24 cellular contexts compared by ENCODE assay signal in genomic region chr6:8343600-8343999, GRCh38.
DNase-seq lines count a peak whose midpoint lies in the region; ATAC-seq, FAIRE-seq and TF ChIP-seq lines count a peak whose summit lies in the region.
"Had no signal": no experiment of that assay in that cellular context is flagged by ENCODE, and none has a peak within 500 bp of the region (broad histone marks: within the 10 kb centered on the region; RNA-seq: fewer than 3 reads in every experiment).

No MANE protein-coding gene starts in this region.

- H3K9me3 ChIP-seq in HepG2 (ENCODE audit: low read length) (no peaks in the 10 kb centered on the region), right lobe of liver (no peaks in the 10 kb centered on the region), SK-N-MC (ENCODE audit: low read depth, low read length) (no peaks in the 10 kb centered on the region)

- H3K4me1 Mint-ChIP-seq in GM23338 (peaks cover 2% of the 10 kb centered on the region; the same call in 1 of the 3 replicates), mesothelial cell of epicardium (peaks cover 26% of the 10 kb centered on the region)
- H3K4me1 Mint-ChIP-seq: B cell had no signal

- no peak overlapping the region for H3K4me3 Mint-ChIP-seq in GM23338
- H3K4me3 Mint-ChIP-seq in mesothelial cell of epicardium = no peak overlapping the region
- H3K4me3 Mint-ChIP-seq: B cell; CD4-positive, alpha-beta T cell; CD8-positive, alpha-beta T cell had no signal

- H3K4me3 ChIP-seq in HepG2 (replicated peaks in 1 of 3; ENCODE audit: insufficient read depth in 1 of 3, low read depth in 2 of 3, low read length in 3 of 3) (no peak overlapping the region), right lobe of liver (no peak overlapping the region), GM23338 (no peak overlapping the region), SK-N-MC (no peak overlapping the region), dorsolateral prefrontal cortex (no peak overlapping the region)
- H3K4me3 ChIP-seq: BLaER1 treated with 17β-estradiol and CSF1 and Interleukin-3, amounts not matched to agents 10 nM and 100 nM had no signal

- H3K36me3 Mint-ChIP-seq in GM23338 (ENCODE audit: low read depth) = peaks cover 4% of the 10 kb centered on the region; the same call in 1 of the 3 replicates
- H3K36me3 Mint-ChIP-seq in mesothelial cell of epicardium = peaks cover 3% of the 10 kb centered on the region
- H3K36me3 Mint-ChIP-seq: CD8-positive, alpha-beta T cell had no signal

- TF ChIP-seq POLR2A in HepG2 (IDR thresholded peaks at IDR 0.05; ENCODE audit: insufficient read depth in 1 of 2, low read depth in 2 of 2, low read length in 2 of 2) (no peak), right lobe of liver (IDR thresholded peaks at IDR 0.05) (no peak)

- H2AFZ ChIP-seq in HepG2 (ENCODE audit: low read length) (no peak overlapping the region), GM23338 (peak overlapping the region; percentile 63; the same call in 1 of the 2 replicates)

- no TSS peak for BruUV-seq in HepG2 (replicated peaks; lab: Mats Ljungman, UMichigan)

- H3K36me3 ChIP-seq in HepG2 (replicated peaks in 1 of 2; ENCODE audit: control insufficient read depth in 1 of 2, insufficient read depth in 2 of 2, low read length in 2 of 2) (no peaks in the 10 kb centered on the region), right lobe of liver (no peaks in the 10 kb centered on the region), GM23338 (ENCODE audit: insufficient read depth) (no peaks in the 10 kb centered on the region), SK-N-MC (ENCODE audit: insufficient read depth, low read length) (no peaks in the 10 kb centered on the region)
- H3K36me3 ChIP-seq: BLaER1 treated with 17β-estradiol and CSF1 and Interleukin-3, amounts not matched to agents 10 nM and 100 nM had no signal

- DNase-seq in HepG2 (ENCODE audit: low spot score) = no peak
- DNase-seq in right lobe of liver = no peak
- DNase-seq in GM23338 (ENCODE audit: low spot score) = no peak
- no peak for DNase-seq in SK-N-MC (ENCODE audit: low read depth, low spot score)
- no peak for DNase-seq in mesothelial cell of epicardium (ENCODE audit: low spot score in 2 of 2, unreplicated experiment in 2 of 2)
- no peak for DNase-seq in dorsolateral prefrontal cortex
- DNase-seq: 8988T; AML-193; Caco-2; Calu3; CD4-positive, alpha-beta T cell; CD8-positive, alpha-beta T cell; DMS79 treated with DMSO at 0.1 percent for 48 hours; GF-D8 had no signal

- FAIRE-seq in HepG2 (lab: Jason Lieb, UNC) = no peak
- FAIRE-seq: A204.1, D721Med, G401.6, GM12891, GM18507 had no signal

- no peak for TF ChIP-seq RAD21 in HepG2 (CRISPR knock-in tag; IDR thresholded peaks at IDR 0.05)

- H3K27me3 ChIP-seq in HepG2 (ENCODE audit: control insufficient read depth in 1 of 2, insufficient read depth in 2 of 2, low read length in 2 of 2) (no peaks in the 10 kb centered on the region), right lobe of liver (no peaks in the 10 kb centered on the region), GM23338 (ENCODE audit: insufficient read depth) (no peaks in the 10 kb centered on the region), dorsolateral prefrontal cortex (peaks cover 0 to 14% (median 0%) of the 10 kb centered on the region in 45 donors)
- H3K27me3 ChIP-seq: BLaER1 treated with 17β-estradiol and CSF1 and Interleukin-3, amounts not matched to agents 10 nM and 100 nM had no signal

- ATAC-seq in HepG2 (no peak), right lobe of liver (no peak), GM23338 (no peak), GM21737 (IDR thresholded peaks at IDR 0.05; ENCODE audit: unreplicated experiment) (no peak), GM21528 (IDR thresholded peaks at IDR 0.05; ENCODE audit: low FRiP score, unreplicated experiment) (no peak)
- ATAC-seq: CD8-positive, alpha-beta T cell had no signal

- intact Hi-C loops in HepG2 (cut with micrococcal nuclease; ENCODE audit: unreplicated experiment) = no loop called here
- intact Hi-C loops in right lobe of liver (cut with DNase I) = no loop called here
- intact Hi-C loops in dorsolateral prefrontal cortex (cut with DNase I) = no loop called here

- in situ Hi-C loops in HepG2 (cut with HindIII; ENCODE audit: extremely low pct_ligation_motif_present, low pct_unique_long_range_greater_than_20kb) = no loop called here

- no peak overlapping the region for H3K9ac ChIP-seq in HepG2 (ENCODE audit: insufficient read depth, low read depth, low read length)
- no peak overlapping the region for H3K9ac ChIP-seq in SK-N-MC (ENCODE audit: insufficient read length)
- H3K9ac ChIP-seq: BLaER1 treated with 17β-estradiol and CSF1 and Interleukin-3, amounts not matched to agents 10 nM and 100 nM had no signal

- H3K27me3 Mint-ChIP-seq in GM23338 (ENCODE audit: insufficient read depth, low read depth, poor library complexity) = no peaks in the 10 kb centered on the region
- H3K27me3 Mint-ChIP-seq in mesothelial cell of epicardium (ENCODE audit: low read depth) = no peaks in the 10 kb centered on the region

- H3K9me2 ChIP-seq in GM23338 (ENCODE audit: insufficient read depth) = no peaks in the 10 kb centered on the region

- no peak overlapping the region for H3K27ac Mint-ChIP-seq in GM23338
- peak overlapping the region; percentile 2 for H3K27ac Mint-ChIP-seq in mesothelial cell of epicardium
- H3K27ac Mint-ChIP-seq: B cell; CD4-positive, alpha-beta T cell; CD8-positive, alpha-beta T cell had no signal

- H3F3A ChIP-seq in GM23338 (replicated peaks; ENCODE audit: low read depth) = no peaks in the 10 kb centered on the region

- WGBS in HepG2 (ENCODE audit: low lambda C conversion rate) = under 1% methylated on average over 3 of the region's 3 CpGs
- 24% methylated on average over 3 of the region's 3 CpGs for WGBS in right lobe of liver (ENCODE audit: insufficient coverage, low coverage, low lambda C conversion rate, missing lambda C conversion rate)

- POLR2A ChIA-PET in HepG2 (lab: Yijun Ruan, JAX) = no interaction called here

- TF ChIP-seq EP300 in HepG2 (IDR thresholded peaks at IDR 0.05; ENCODE audit: low read depth in 2 of 2, low read length in 2 of 2) = no peak
- TF ChIP-seq EP300 in HepG2 (CRISPR knock-in tag; IDR thresholded peaks at IDR 0.05; ENCODE audit: borderline replicate concordance) = no peak

- H3K4me2 ChIP-seq in HepG2 (ENCODE audit: low read depth, low read length) (no peak overlapping the region), GM23338 (no peak overlapping the region)
- H3K4me2 ChIP-seq: BLaER1 treated with 17β-estradiol and CSF1 and Interleukin-3, amounts not matched to agents 10 nM and 100 nM had no signal

- H4K20me1 ChIP-seq in HepG2 (ENCODE audit: insufficient read depth, low read length) = no peaks in the 10 kb centered on the region
- H4K20me1 ChIP-seq in GM23338 (replicated peaks; ENCODE audit: insufficient read depth) = no peaks in the 10 kb centered on the region
- H4K20me1 ChIP-seq: BLaER1 treated with 17β-estradiol and CSF1 and Interleukin-3, amounts not matched to agents 10 nM and 100 nM had no signal

- CTCF ChIA-PET in HepG2 (lab: Yijun Ruan, JAX; ENCODE audit: low intra/inter-chr PET ratio, low total read pairs) = no interaction called here

- TF ChIP-seq CTCF in HepG2 (CRISPR knock-in tag; IDR thresholded peaks at IDR 0.05) = no peak
- no peak for TF ChIP-seq CTCF in right lobe of liver (IDR thresholded peaks at IDR 0.05)
- no peak for TF ChIP-seq CTCF in GM23338 (conservative IDR thresholded peaks at IDR 0.05; ENCODE audit: low read depth in 2 of 2)
- TF ChIP-seq CTCF in mesothelial cell of epicardium (IDR thresholded peaks at IDR 0.05; ENCODE audit: unreplicated experiment) = no peak
- TF ChIP-seq CTCF in dorsolateral prefrontal cortex (IDR thresholded peaks at IDR 0.05 in 54 of 56, conservative IDR thresholded peaks at IDR 0.05 in 2 of 56; ENCODE audit: low read depth in 1 of 56, partially characterized antibody in 56 of 56) = no peak

- no peak overlapping the region for H3K27ac ChIP-seq in HepG2 (ENCODE audit: extremely low read length, insufficient read depth, low read length)
- H3K27ac ChIP-seq in right lobe of liver = no peak overlapping the region
- no peak overlapping the region for H3K27ac ChIP-seq in GM23338 (ENCODE audit: low read depth)
- H3K27ac ChIP-seq in SK-N-MC = peak overlapping the region; percentile 77; the same call in 1 of the 2 replicates
- H3K27ac ChIP-seq in dorsolateral prefrontal cortex = no peak overlapping the region
- H3K27ac ChIP-seq: BLaER1 treated with 17β-estradiol and CSF1 and Interleukin-3, amounts not matched to agents 10 nM and 100 nM; C4-2B had no signal

- H3K79me2 ChIP-seq in HepG2 (ENCODE audit: insufficient read depth, low read length) (no peaks in the 10 kb centered on the region), GM23338 (replicated peaks; ENCODE audit: insufficient read depth) (no peaks in the 10 kb centered on the region)

- no peaks in the 10 kb centered on the region for H3K4me1 ChIP-seq in HepG2 (ENCODE audit: insufficient read depth, low read length)
- no peaks in the 10 kb centered on the region for H3K4me1 ChIP-seq in right lobe of liver
- no peaks in the 10 kb centered on the region for H3K4me1 ChIP-seq in GM23338 (ENCODE audit: insufficient read depth)
- H3K4me1 ChIP-seq: BLaER1 treated with 17β-estradiol and CSF1 and Interleukin-3, amounts not matched to agents 10 nM and 100 nM had no signal

- H3K9me3 Mint-ChIP-seq in GM23338 (peaks cover 13% of the 10 kb centered on the region), mesothelial cell of epicardium (peaks cover 12% of the 10 kb centered on the region)

TF ChIP-seq in HepG2, 621 proteins besides CTCF, POLR2A, EP300 and RAD21 (continues in another document):
- TF ChIP-seq NRL (CRISPR knock-in tag; IDR thresholded peaks at IDR 0.05; ENCODE audit: borderline replicate concordance) (no peak), ZNF33A (CRISPR knock-in tag; IDR thresholded peaks at IDR 0.05; ENCODE audit: borderline replicate concordance) (no peak)

TF ChIP-seq in GM23338, 12 proteins besides CTCF, POLR2A, EP300 and RAD21 (continues in another document):
- TF ChIP-seq JUNB (IDR thresholded peaks at IDR 0.05; ENCODE audit: unreplicated experiment) (no peak), POLR2AphosphoS5 (IDR thresholded peaks at IDR 0.05; ENCODE audit: low read depth) (no peak), EZH2phosphoT487 (IDR thresholded peaks at IDR 0.05; ENCODE audit: unreplicated experiment) (no peak), ZNF114 (CRISPR knock-in tag; IDR thresholded peaks at IDR 0.05) (no peak), STAT1 (IDR thresholded peaks at IDR 0.05; ENCODE audit: unreplicated experiment) (no peak), NANOG (IDR thresholded peaks at IDR 0.05; ENCODE audit: borderline replicate concordance) (no peak), ZNF331 (CRISPR knock-in tag; IDR thresholded peaks at IDR 0.05; ENCODE audit: low read depth) (no peak), EZH2 (IDR thresholded peaks at IDR 0.05; ENCODE audit: low read depth, unreplicated experiment) (no peak), CREB1 (CRISPR knock-in tag; IDR thresholded peaks at IDR 0.05; ENCODE audit: low read depth) (no peak)
